In genomic region chr21:23639726-23640125, GRCh38 we compare ENCODE assay signal across 26 cellular contexts.
"Had no signal": no experiment of that assay in that cellular context is flagged by ENCODE, and none has a peak within 500 bp of the region (broad histone marks: within the 10 kb centered on the region; RNA-seq: fewer than 3 reads in every experiment).

No MANE protein-coding gene starts in this region.

- H3K9me3 Mint-ChIP-seq: activated CD4-positive, alpha-beta T cell treated with anti-CD3 and anti-CD28 coated beads, Interleukin-2, amount 10 ng/mL, durations not matched to agents 7 days and 5 days; activated CD8-positive, alpha-beta T cell treated with anti-CD3 and anti-CD28 coated beads for 36 hours; activated T-helper 2 cell treated with anti-CD3 and anti-CD28 coated beads, Interferon-gamma antibody, Interleukin-2, Interleukin-4, amounts not matched to agents 10 μg/mL and 5 μg/mL and 100 μg/mL, durations not matched to agents 14 hours and 24 hours and 36 hours; naive B cell; stimulated activated naive CD8-positive, alpha-beta T cell treated with anti-CD3 and anti-CD28 coated beads, Interleukin-15, Interleukin-2, amounts not matched to agents 100 ng/mL and 50 ng/mL, for 24 hours had no signal

- H3K4me1 Mint-ChIP-seq: activated CD4-positive, alpha-beta T cell treated with anti-CD3 and anti-CD28 coated beads, Interleukin-2, amount 10 ng/mL, durations not matched to agents 7 days and 5 days; naive B cell; stimulated activated effector memory CD8-positive, alpha-beta T cell treated with anti-CD3 and anti-CD28 coated beads, Interleukin-12 subunit alpha, Interleukin-12 subunit beta, amount 100 ng/mL, for 72 hours; WTC11 had no signal

- DNase-seq: activated CD4-positive, alpha-beta T cell treated with anti-CD3 and anti-CD28 coated beads for 1 hour; activated CD4-positive, alpha-beta T cell treated with anti-CD3 and anti-CD28 coated beads, Interleukin-2, amount 10 ng/mL, durations not matched to agents 7 days and 5 days; activated CD8-positive, alpha-beta T cell treated with anti-CD3 and anti-CD28 coated beads for 36 hours; activated T-cell treated with anti-CD3 and anti-CD28 coated beads, Interleukin-2, amount 50 U/mL, for 48 hours; dermis blood vessel endothelial cell; effector CD4-positive, alpha-beta T cell; head of caudate nucleus; hippocampal formation; kidney; naive B cell; ovary; retina; stimulated activated CD4-positive, alpha-beta T cell treated with anti-CD3 and anti-CD28 coated beads, Interleukin-4, amount 100 ng/mL, for 24 hours; T-helper 2 cell; trophoblast cell had no signal

- H3K27me3 ChIP-seq: gastroesophageal sphincter, ovary had no signal

- H3K4me3 ChIP-seq: gastroesophageal sphincter, ovary, prostate gland, skin epidermis, thoracic aorta had no signal

- H3K4me3 Mint-ChIP-seq: activated CD4-positive, alpha-beta T cell treated with anti-CD3 and anti-CD28 coated beads, Interleukin-2, amount 10 ng/mL, durations not matched to agents 7 days and 5 days; activated CD8-positive, alpha-beta T cell treated with anti-CD3 and anti-CD28 coated beads for 36 hours; mesothelial cell of epicardium; naive B cell; stimulated activated effector memory CD8-positive, alpha-beta T cell treated with anti-CD3 and anti-CD28 coated beads, Interleukin-12 subunit alpha, Interleukin-12 subunit beta, amount 100 ng/mL, for 72 hours; stimulated activated naive CD8-positive, alpha-beta T cell treated with anti-CD3 and anti-CD28 coated beads, Interleukin-15, Interleukin-2, amounts not matched to agents 100 ng/mL and 50 ng/mL, for 24 hours; WTC11 had no signal

- H3K27ac Mint-ChIP-seq: activated CD4-positive, alpha-beta T cell treated with anti-CD3 and anti-CD28 coated beads, Interleukin-2, amount 10 ng/mL, durations not matched to agents 7 days and 5 days; activated CD8-positive, alpha-beta T cell treated with anti-CD3 and anti-CD28 coated beads for 36 hours; activated naive CD4-positive, alpha-beta T cell treated with anti-CD3 and anti-CD28 coated beads, Interleukin-2, amount 50 U/mL, for 72 hours; activated T-helper 2 cell treated with anti-CD3 and anti-CD28 coated beads, Interferon-gamma antibody, Interleukin-2, Interleukin-4, amounts not matched to agents 10 μg/mL and 5 μg/mL and 100 μg/mL, durations not matched to agents 14 hours and 24 hours and 36 hours; mesothelial cell of epicardium; naive B cell; stimulated activated effector memory CD8-positive, alpha-beta T cell treated with anti-CD3 and anti-CD28 coated beads, Interleukin-12 subunit alpha, Interleukin-12 subunit beta, amount 100 ng/mL, for 72 hours; stimulated activated naive CD8-positive, alpha-beta T cell treated with anti-CD3 and anti-CD28 coated beads, Interleukin-15, Interleukin-2, amounts not matched to agents 100 ng/mL and 50 ng/mL, for 24 hours; WTC11 had no signal

- H3K27me3 Mint-ChIP-seq: activated CD4-positive, alpha-beta T cell treated with anti-CD3 and anti-CD28 coated beads, Interleukin-2, amount 10 ng/mL, durations not matched to agents 7 days and 5 days; stimulated activated naive CD8-positive, alpha-beta T cell treated with anti-CD3 and anti-CD28 coated beads, Interleukin-15, Interleukin-2, amounts not matched to agents 100 ng/mL and 50 ng/mL, for 24 hours had no signal

- H3K36me3 ChIP-seq: gastroesophageal sphincter, ovary, prostate gland, thoracic aorta had no signal

- FAIRE-seq: kidney, urothelium cell line had no signal

- H3K36me3 Mint-ChIP-seq: activated naive CD4-positive, alpha-beta T cell treated with anti-CD3 and anti-CD28 coated beads, Interleukin-2, amount 50 U/mL, for 72 hours; mesothelial cell of epicardium; naive B cell; stimulated activated effector memory CD8-positive, alpha-beta T cell treated with anti-CD3 and anti-CD28 coated beads, Interleukin-12 subunit alpha, Interleukin-12 subunit beta, amount 100 ng/mL, for 72 hours; WTC11 had no signal
